39 cellular contexts compared by ENCODE assay signal in genomic region chr2:15186118-15186517, GRCh38.
"Had no signal": no experiment of that assay in that cellular context is flagged by ENCODE, and none has a peak within 500 bp of the region (broad histone marks: within the 10 kb centered on the region; RNA-seq: fewer than 3 reads in every experiment).

No MANE protein-coding gene starts in this region.

- H3K27me3 ChIP-seq: adrenal gland, ascending aorta, body of pancreas, brain microvascular endothelial cell, breast epithelium, cardiac muscle cell had no signal

- FAIRE-seq: astrocyte, bronchial epithelial cell had no signal

- H3K27ac Mint-ChIP-seq: activated naive CD4-positive, alpha-beta T cell treated with anti-CD3 and anti-CD28 coated beads for 36 hours; activated naive CD4-positive, alpha-beta T cell treated with anti-CD3 and anti-CD28 coated beads, Interleukin-2, amount 10 ng/mL, durations not matched to agents 7 days and 5 days; activated naive CD4-positive, alpha-beta T cell treated with anti-CD3 and anti-CD28 coated beads, Interleukin-2, amount 50 U/mL, for 24 hours; activated naive CD4-positive, alpha-beta T cell treated with anti-CD3 and anti-CD28 coated beads, Interleukin-2, amount 50 U/mL, for 72 hours; activated naive CD8-positive, alpha-beta T cell; activated naive CD8-positive, alpha-beta T cell treated with anti-CD3 and anti-CD28 coated beads for 36 hours; activated naive CD8-positive, alpha-beta T cell treated with anti-CD3 and anti-CD28 coated beads, Interleukin-2, amount 10 ng/mL, durations not matched to agents 7 days and 5 days; activated naive CD8-positive, alpha-beta T cell treated with anti-CD3 and anti-CD28 coated beads, Interleukin-2, amount 50 U/mL, for 24 hours; activated T-cell treated with anti-CD3 and anti-CD28 coated beads, Interleukin-2, amount 50 U/mL, for 24 hours; activated T-cell treated with anti-CD3 and anti-CD28 coated beads, Interleukin-2, amount 50 U/mL, for 72 hours; activated T-helper 1 cell treated with anti-CD3 and anti-CD28 coated beads, Interleukin-12 subunit alpha, Interleukin-12 subunit beta, Interleukin-2, Interleukin-4 antibody, amounts not matched to agents 30 ng/mL and 10 ng/mL and 1 ng/mL, durations not matched to agents 14 hours and 24 hours and 36 hours; activated T-helper 17 cell treated with anti-CD3 and anti-CD28 coated beads, Interleukin-2, amount 50 U/mL, for 72 hours; activated T-helper 2 cell treated with anti-CD3 and anti-CD28 coated beads, Interferon-gamma antibody, Interleukin-2, Interleukin-4, amounts not matched to agents 10 μg/mL and 5 μg/mL and 100 μg/mL, durations not matched to agents 14 hours and 24 hours and 36 hours; brain had no signal

- H3K4me3 ChIP-seq: adrenal gland, ascending aorta, body of pancreas, breast epithelium, cardiac muscle cell had no signal

- ATAC-seq: activated naive CD4-positive, alpha-beta T cell treated with anti-CD3 and anti-CD28 coated beads, Interleukin-2, amount 50 U/mL, for 72 hours; activated naive CD8-positive, alpha-beta T cell treated with anti-CD3 and anti-CD28 coated beads, Interleukin-2, amount 50 U/mL, for 24 hours; activated T-cell treated with anti-CD3 and anti-CD28 coated beads, Interleukin-2, amount 50 U/mL, for 4 hours; activated T-cell treated with anti-CD3 and anti-CD28 coated beads, Interleukin-2, amount 50 U/mL, for 72 hours; activated T-helper 17 cell treated with anti-CD3 and anti-CD28 coated beads, Interleukin-2, amount 50 U/mL, for 72 hours; body of pancreas had no signal

- H3K4me1 ChIP-seq: ascending aorta, body of pancreas, breast epithelium had no signal

- H3K36me3 ChIP-seq: adrenal gland, brain microvascular endothelial cell, breast epithelium, cardiac muscle cell had no signal

- DNase-seq: activated effector memory CD4-positive, alpha-beta T cell treated with anti-CD3 and anti-CD28 coated beads, Interleukin-2, amount 50 U/mL, for 16 hours; activated effector memory CD4-positive, alpha-beta T cell treated with Interleukin-2 at 50 U/mL for 16 hours; activated gamma-delta T cell; activated gamma-delta T cell treated with Interleukin-2 at 50 U/mL for 16 hours; activated naive CD4-positive, alpha-beta T cell; activated naive CD4-positive, alpha-beta T cell treated with anti-CD3 and anti-CD28 coated beads for 36 hours; activated naive CD4-positive, alpha-beta T cell treated with anti-CD3 and anti-CD28 coated beads, Interleukin-2, amount 10 ng/mL, durations not matched to agents 7 days and 5 days; activated naive CD4-positive, alpha-beta T cell treated with anti-CD3 and anti-CD28 coated beads, Interleukin-2, amount 50 U/mL, for 16 hours; activated naive CD4-positive, alpha-beta T cell treated with Interleukin-2 at 50 U/mL for 16 hours; activated naive CD8-positive, alpha-beta T cell treated with anti-CD3 and anti-CD28 coated beads for 36 hours; activated naive CD8-positive, alpha-beta T cell treated with anti-CD3 and anti-CD28 coated beads, Interleukin-2, amount 10 ng/mL, durations not matched to agents 7 days and 5 days; activated naive CD8-positive, alpha-beta T cell treated with anti-CD3 and anti-CD28 coated beads, Interleukin-2, amount 50 U/mL, for 24 hours; activated T-cell treated with anti-CD3 and anti-CD28 coated beads, Interleukin-2, amount 50 U/mL, for 24 hours; activated T-cell treated with anti-CD3 and anti-CD28 coated beads, Interleukin-2, amount 50 U/mL, for 4 hours; activated T-cell treated with anti-CD3 and anti-CD28 coated beads, Interleukin-2, amount 50 U/mL, for 48 hours; activated T-cell treated with anti-CD3 and anti-CD28 coated beads, Interleukin-2, amount 50 U/mL, for 72 hours; adrenal gland; amniotic stem cell; amygdala; anterior cingulate cortex; aorta; body of pancreas; brain microvascular endothelial cell; caudate nucleus; central memory CD4-positive, alpha-beta T cell; cerebellar nuclear complex had no signal

- H3K4me1 Mint-ChIP-seq: activated naive CD4-positive, alpha-beta T cell treated with anti-CD3 and anti-CD28 coated beads, Interleukin-2, amount 10 ng/mL, durations not matched to agents 7 days and 5 days; activated naive CD4-positive, alpha-beta T cell treated with anti-CD3 and anti-CD28 coated beads, Interleukin-2, amount 50 U/mL, for 24 hours; activated naive CD8-positive, alpha-beta T cell treated with anti-CD3 and anti-CD28 coated beads for 36 hours; activated T-helper 17 cell treated with anti-CD3 and anti-CD28 coated beads, Interleukin-2, amount 50 U/mL, for 72 hours had no signal

- H3K27ac ChIP-seq: adrenal gland, ascending aorta, body of pancreas, brain microvascular endothelial cell, breast epithelium, cardiac muscle cell had no signal

- H3K9me3 Mint-ChIP-seq: activated naive CD4-positive, alpha-beta T cell treated with anti-CD3 and anti-CD28 coated beads for 36 hours; activated naive CD4-positive, alpha-beta T cell treated with anti-CD3 and anti-CD28 coated beads, Interleukin-2, amount 10 ng/mL, durations not matched to agents 7 days and 5 days; activated naive CD4-positive, alpha-beta T cell treated with anti-CD3 and anti-CD28 coated beads, Interleukin-2, amount 50 U/mL, for 24 hours; activated naive CD4-positive, alpha-beta T cell treated with anti-CD3 and anti-CD28 coated beads, Interleukin-2, amount 50 U/mL, for 72 hours; activated naive CD8-positive, alpha-beta T cell treated with anti-CD3 and anti-CD28 coated beads for 36 hours; activated naive CD8-positive, alpha-beta T cell treated with anti-CD3 and anti-CD28 coated beads, Interleukin-2, amount 10 ng/mL, durations not matched to agents 7 days and 5 days; activated naive CD8-positive, alpha-beta T cell treated with anti-CD3 and anti-CD28 coated beads, Interleukin-2, amount 50 U/mL, for 24 hours; activated T-cell treated with anti-CD3 and anti-CD28 coated beads, Interleukin-2, amount 50 U/mL, for 24 hours; activated T-cell treated with anti-CD3 and anti-CD28 coated beads, Interleukin-2, amount 50 U/mL, for 4 hours; activated T-cell treated with anti-CD3 and anti-CD28 coated beads, Interleukin-2, amount 50 U/mL, for 72 hours; activated T-helper 1 cell treated with anti-CD3 and anti-CD28 coated beads, Interleukin-12 subunit alpha, Interleukin-12 subunit beta, Interleukin-2, Interleukin-4 antibody, amounts not matched to agents 30 ng/mL and 10 ng/mL and 1 ng/mL, durations not matched to agents 14 hours and 24 hours and 36 hours; activated T-helper 17 cell treated with anti-CD3 and anti-CD28 coated beads, Interleukin-2, amount 50 U/mL, for 72 hours; activated T-helper 2 cell treated with anti-CD3 and anti-CD28 coated beads, Interferon-gamma antibody, Interleukin-2, Interleukin-4, amounts not matched to agents 10 μg/mL and 5 μg/mL and 100 μg/mL, durations not matched to agents 14 hours and 24 hours and 36 hours; brain; central memory CD8-positive, alpha-beta T cell had no signal

- H3K9me3 ChIP-seq: adrenal gland, ascending aorta, body of pancreas, breast epithelium had no signal

- H3K27me3 Mint-ChIP-seq: activated naive CD4-positive, alpha-beta T cell treated with anti-CD3 and anti-CD28 coated beads, Interleukin-2, amount 10 ng/mL, durations not matched to agents 7 days and 5 days; activated naive CD4-positive, alpha-beta T cell treated with anti-CD3 and anti-CD28 coated beads, Interleukin-2, amount 50 U/mL, for 24 hours; activated naive CD8-positive, alpha-beta T cell; activated naive CD8-positive, alpha-beta T cell treated with anti-CD3 and anti-CD28 coated beads for 36 hours; activated naive CD8-positive, alpha-beta T cell treated with anti-CD3 and anti-CD28 coated beads, Interleukin-2, amount 10 ng/mL, durations not matched to agents 7 days and 5 days; activated naive CD8-positive, alpha-beta T cell treated with anti-CD3 and anti-CD28 coated beads, Interleukin-2, amount 50 U/mL, for 24 hours; activated T-helper 17 cell treated with anti-CD3 and anti-CD28 coated beads, Interleukin-2, amount 50 U/mL, for 72 hours; brain; central memory CD8-positive, alpha-beta T cell had no signal

- H3K4me3 Mint-ChIP-seq: activated naive CD4-positive, alpha-beta T cell treated with anti-CD3 and anti-CD28 coated beads for 36 hours; activated naive CD4-positive, alpha-beta T cell treated with anti-CD3 and anti-CD28 coated beads, Interleukin-2, amount 10 ng/mL, durations not matched to agents 7 days and 5 days; activated naive CD4-positive, alpha-beta T cell treated with anti-CD3 and anti-CD28 coated beads, Interleukin-2, amount 50 U/mL, for 24 hours; activated naive CD8-positive, alpha-beta T cell; activated naive CD8-positive, alpha-beta T cell treated with anti-CD3 and anti-CD28 coated beads for 36 hours; activated naive CD8-positive, alpha-beta T cell treated with anti-CD3 and anti-CD28 coated beads, Interleukin-2, amount 10 ng/mL, durations not matched to agents 7 days and 5 days; activated naive CD8-positive, alpha-beta T cell treated with anti-CD3 and anti-CD28 coated beads, Interleukin-2, amount 50 U/mL, for 24 hours; activated T-cell treated with anti-CD3 and anti-CD28 coated beads, Interleukin-2, amount 50 U/mL, for 24 hours; activated T-cell treated with anti-CD3 and anti-CD28 coated beads, Interleukin-2, amount 50 U/mL, for 4 hours; activated T-cell treated with anti-CD3 and anti-CD28 coated beads, Interleukin-2, amount 50 U/mL, for 72 hours; activated T-helper 1 cell treated with anti-CD3 and anti-CD28 coated beads, Interleukin-12 subunit alpha, Interleukin-12 subunit beta, Interleukin-2, Interleukin-4 antibody, amounts not matched to agents 30 ng/mL and 10 ng/mL and 1 ng/mL, durations not matched to agents 14 hours and 24 hours and 36 hours; activated T-helper 17 cell treated with anti-CD3 and anti-CD28 coated beads, Interleukin-2, amount 50 U/mL, for 72 hours; brain; central memory CD8-positive, alpha-beta T cell had no signal
